In the genomic region with DNA sequence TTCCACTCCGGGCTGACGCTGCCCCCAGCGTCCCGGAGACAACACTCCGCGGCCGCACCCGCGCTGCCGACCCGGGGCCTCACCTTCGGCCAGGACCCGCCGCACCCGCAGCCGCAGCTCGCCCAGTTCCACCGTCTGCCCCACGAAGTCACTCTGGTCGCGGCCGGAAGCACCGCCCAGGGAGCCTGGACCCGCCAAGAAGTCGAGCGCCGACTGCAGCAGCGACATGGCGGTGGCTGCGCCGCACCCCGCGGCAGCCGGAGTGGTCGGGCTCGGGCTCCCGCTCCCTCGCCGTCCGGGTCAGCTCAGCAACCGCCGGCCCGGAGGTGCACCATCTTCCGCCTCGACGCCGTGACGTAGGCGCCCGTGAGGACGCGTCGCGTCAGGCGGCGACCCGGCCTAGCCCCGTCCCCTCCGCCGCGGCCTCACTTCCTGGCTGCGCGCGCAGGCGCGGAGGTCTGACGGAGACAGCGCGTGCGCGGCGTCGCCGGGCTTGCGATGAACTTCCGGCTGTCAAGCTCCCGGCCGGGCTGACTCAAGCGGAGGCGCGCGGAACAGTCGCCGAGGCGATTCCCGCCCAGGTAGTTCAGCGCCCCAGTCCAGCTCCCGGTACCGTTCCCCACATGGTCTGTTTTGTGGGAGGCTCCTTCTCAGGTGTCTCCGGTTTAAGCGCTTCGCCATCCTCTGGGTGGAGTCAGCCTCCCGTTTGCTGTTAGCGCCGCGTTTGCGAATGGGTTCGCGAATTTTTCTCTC, we compare ENCODE assay signal across 8 cellular contexts. TPM values are rescaled to one million over a fixed set of nuclear protein-coding genes. Genes with fewer than 3 reads are reported as not detected.
A peak's percentile ranks its signal among the peaks of the same experiment; 100 is the strongest.
DNase-seq lines count a peak whose midpoint lies in the region; ATAC-seq and TF ChIP-seq lines count a peak whose summit lies in the region.

A gene (minus strand): TSS at position 357 of the 753 bp plus-strand sequence. CDS start 129 bp downstream, at position 228.
A gene with protein sequence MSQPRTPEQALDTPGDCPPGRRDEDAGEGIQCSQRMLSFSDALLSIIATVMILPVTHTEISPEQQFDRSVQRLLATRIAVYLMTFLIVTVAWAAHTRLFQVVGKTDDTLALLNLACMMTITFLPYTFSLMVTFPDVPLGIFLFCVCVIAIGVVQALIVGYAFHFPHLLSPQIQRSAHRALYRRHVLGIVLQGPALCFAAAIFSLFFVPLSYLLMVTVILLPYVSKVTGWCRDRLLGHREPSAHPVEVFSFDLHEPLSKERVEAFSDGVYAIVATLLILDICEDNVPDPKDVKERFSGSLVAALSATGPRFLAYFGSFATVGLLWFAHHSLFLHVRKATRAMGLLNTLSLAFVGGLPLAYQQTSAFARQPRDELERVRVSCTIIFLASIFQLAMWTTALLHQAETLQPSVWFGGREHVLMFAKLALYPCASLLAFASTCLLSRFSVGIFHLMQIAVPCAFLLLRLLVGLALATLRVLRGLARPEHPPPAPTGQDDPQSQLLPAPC (plus strand): TSS at position 501 of the 753 bp plus-strand sequence. CDS start 15,280 bp downstream, outside the sequence.

- ATAC-seq in GM19395 (IDR thresholded peaks at IDR 0.05; ENCODE audit: unreplicated experiment) (peak; percentile 90), HG03558 (IDR thresholded peaks at IDR 0.05; ENCODE audit: extremely low read depth, unreplicated experiment) (peak; percentile 64), left lobe of liver (peak; percentile 95)

- H3K27ac ChIP-seq in C4-2B: peak within 1 kb of the TSS; percentile 89

- DNase-seq in NCI-H748 (lab: John Stamatoyannopoulos, UW; ENCODE audit: unreplicated experiment) (peak; percentile 80), dedifferentiated amniotic fluid mesenchymal stem cell (ENCODE audit: extremely low spot score) (peak; percentile 86), left lobe of liver (ENCODE audit: low spot score) (peak; percentile 98)
- peak; percentile 94 to 96 for DNase-seq in activated CD4-positive, alpha-beta T cell treated with anti-CD3 and anti-CD28 coated beads, Interleukin-2, amount 50 U/mL, for 24 hours (ENCODE audit: low read depth in 1 of 2, low spot score in 1 of 2)
- peak; percentile 95 to 97 for DNase-seq in stimulated activated CD4-positive, alpha-beta T cell treated with anti-CD3 and anti-CD28 coated beads, Interleukin-2, amount 100 ng/mL, for 24 hours

- no peak for TF ChIP-seq CTCF in C4-2B (conservative IDR thresholded peaks at IDR 0.05)

RNA-seq across cellular contexts. Expression of the first gene that starts in this region (rescaled TPM):
- 72.1 TPM for total RNA-seq in left lobe of liver

RNA-seq across cellular contexts. Expression of the second gene that starts in this region (rescaled TPM):
- total RNA-seq in left lobe of liver: 39.2 TPM

Comparison
In these comparisons a context has a peak if more than half of its experiments do, and no peak if none do; other contexts are left out.
1. Peak in every context shown above with its lines: DNase-seq, ATAC-seq and H3K27ac ChIP-seq.